ENCODE assay signal across 18 cellular contexts in the genomic region with DNA sequence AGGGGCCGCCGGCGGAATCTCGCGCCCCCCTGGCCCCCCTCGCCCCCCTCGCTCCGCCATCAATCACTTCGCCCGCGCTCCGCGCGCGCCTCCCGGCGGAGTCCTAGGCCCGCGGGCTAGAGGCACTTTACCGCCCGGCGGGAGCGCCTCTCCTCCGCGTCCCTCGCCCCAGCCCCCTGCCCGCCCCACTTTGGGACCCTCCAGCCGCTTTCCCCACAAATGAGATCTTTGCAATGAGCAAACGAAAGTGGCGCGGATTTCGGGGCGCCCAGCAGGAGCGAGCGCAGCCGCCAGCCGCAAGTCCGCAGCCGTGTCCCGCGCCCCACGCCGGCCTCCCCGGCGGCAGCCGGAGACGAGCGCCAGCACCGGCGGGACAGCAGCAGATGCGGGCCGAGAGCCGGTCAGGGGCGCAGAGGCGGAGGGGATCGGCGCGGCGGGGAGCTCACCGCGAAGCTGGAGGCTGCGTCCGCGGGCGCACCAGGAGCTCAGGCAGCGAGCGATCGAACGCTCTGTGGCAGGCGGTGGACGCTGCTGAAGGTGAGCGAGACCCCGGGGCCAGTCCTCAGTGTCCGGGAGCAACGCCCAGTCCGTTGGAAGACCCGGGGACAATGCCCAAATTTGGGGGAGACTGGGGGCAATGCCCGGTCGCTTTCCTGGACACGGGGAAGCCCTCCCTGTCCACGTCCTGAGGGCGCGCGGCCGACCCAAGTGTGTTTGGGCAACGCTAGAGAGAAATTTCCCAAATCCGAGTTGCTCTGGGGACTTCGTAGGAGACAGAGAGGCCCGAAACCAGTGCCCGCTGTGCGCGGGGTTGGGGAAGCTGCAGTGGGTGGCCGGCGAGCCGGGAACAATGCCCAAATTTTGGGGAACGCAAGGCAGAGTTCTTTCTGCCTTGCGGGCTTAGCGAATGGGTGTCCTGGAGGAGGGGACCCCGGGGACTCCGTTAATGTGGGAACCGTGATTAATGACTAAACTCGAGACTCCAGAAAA. TPM values are rescaled to one million over a fixed set of nuclear protein-coding genes. Genes with fewer than 3 reads are reported as not detected.
DNase-seq lines count a peak whose midpoint lies in the region; ATAC-seq, FAIRE-seq and TF ChIP-seq lines count a peak whose summit lies in the region.
"Had no signal": no experiment of that assay in that cellular context is flagged by ENCODE, and none has a peak within 500 bp of the region (broad histone marks: within the 10 kb centered on the region; RNA-seq: fewer than 3 reads in every experiment).

No MANE protein-coding gene starts in this region.

- peak overlapping the region in 7 of 12 donors; percentile 14 to 56 (median 34) for H3K4me3 ChIP-seq in heart left ventricle
- peak overlapping the region in 1 of 2 donors; percentile 32 for H3K4me3 ChIP-seq in right atrium auricular region
- H3K4me3 ChIP-seq in endothelial cell of umbilical vein (replicated peaks in 1 of 3; ENCODE audit: insufficient read depth in 1 of 3, low read depth in 1 of 3, low read length in 3 of 3) = no peak overlapping the region
- peak overlapping the region; percentile 14 for H3K4me3 ChIP-seq in urinary bladder (ENCODE audit: low read depth, low read length)
- H3K4me3 ChIP-seq in MM.1S (ENCODE audit: low read length) = no peak overlapping the region

- H3K79me2 ChIP-seq in endothelial cell of umbilical vein (ENCODE audit: control insufficient read depth, insufficient read depth, low read length) = no peaks in the 10 kb centered on the region
- no peaks in the 10 kb centered on the region for H3K79me2 ChIP-seq in MM.1S (ENCODE audit: low read length)

- TF ChIP-seq POLR2A in heart left ventricle (IDR thresholded peaks at IDR 0.05) = no peak
- TF ChIP-seq POLR2A in endothelial cell of umbilical vein (IDR thresholded peaks at IDR 0.05; ENCODE audit: low read depth, low read length) = no peak

- peaks cover 47 to 92% (median 75%) of the 10 kb centered on the region in 9 donors for H3K27me3 ChIP-seq in heart left ventricle
- H3K27me3 ChIP-seq in right atrium auricular region = peaks cover 20 to 51% of the 10 kb centered on the region in 2 donors
- H3K27me3 ChIP-seq in endothelial cell of umbilical vein (ENCODE audit: control insufficient read depth in 2 of 2, insufficient read depth in 2 of 2, low read length in 2 of 2) = peaks cover 42 to 70% of the 10 kb centered on the region in 2 experiments
- H3K27me3 ChIP-seq in MM.1S (replicated peaks; ENCODE audit: insufficient read depth, low read length) = peaks cover 80% of the 10 kb centered on the region

- peak overlapping the region; percentile 96 to 99 (median 98) for H3K27ac Mint-ChIP-seq in nephron
- H3K27ac Mint-ChIP-seq: T-cell had no signal

- H3K9me3 Mint-ChIP-seq in nephron = no peaks in the 10 kb centered on the region
- H3K9me3 Mint-ChIP-seq: T-cell had no signal

- H3K4me1 ChIP-seq in heart left ventricle (peaks cover 0 to 56% (median 12%) of the 10 kb centered on the region in 12 donors), right atrium auricular region (peaks cover 0 to 40% of the 10 kb centered on the region in 2 donors), endothelial cell of umbilical vein (ENCODE audit: control insufficient read depth, extremely low read depth, insufficient read depth, low read length) (peaks cover 3% of the 10 kb centered on the region), urinary bladder (ENCODE audit: insufficient read depth) (peaks cover 2% of the 10 kb centered on the region), MM.1S (ENCODE audit: low read length) (no peaks in the 10 kb centered on the region)

- dilution Hi-C loops in endothelial cell of umbilical vein (cut with MboI; ENCODE audit: extremely low pct_ligation_motif_present, low sequenced_read_pairs) = no loop called here

- H3K27ac ChIP-seq in heart left ventricle (peak overlapping the region in 1 of 12 donors; percentile 23), right atrium auricular region (no peak overlapping the region), endothelial cell of umbilical vein (ENCODE audit: insufficient read depth, low read depth, low read length) (no peak overlapping the region), urinary bladder (ENCODE audit: low read depth) (no peak overlapping the region), MM.1S (ENCODE audit: low read length) (no peak overlapping the region)
- H3K27ac ChIP-seq: tibial nerve had no signal

- H3K4me1 Mint-ChIP-seq in nephron = peaks cover 17% of the 10 kb centered on the region

- POLR2A ChIA-PET in endothelial cell of umbilical vein (lab: Charles Lee) = no interaction called here

- H3K9me3 ChIP-seq in heart left ventricle = no peaks in the 10 kb centered on the region
- H3K9me3 ChIP-seq in right atrium auricular region = no peaks in the 10 kb centered on the region
- no peaks in the 10 kb centered on the region for H3K9me3 ChIP-seq in endothelial cell of umbilical vein (replicated peaks; ENCODE audit: control insufficient read depth, insufficient read depth, low read length)
- H3K9me3 ChIP-seq in MM.1S (replicated peaks; ENCODE audit: insufficient read depth, low read length) = no peaks in the 10 kb centered on the region
- H3K9me3 ChIP-seq: tibial nerve had no signal

- H4K20me1 ChIP-seq in endothelial cell of umbilical vein (replicated peaks; ENCODE audit: control insufficient read depth, extremely low read depth, insufficient read depth, low read length) (no peaks in the 10 kb centered on the region), MM.1S (ENCODE audit: insufficient read depth, low read length) (no peaks in the 10 kb centered on the region)

- intact Hi-C loops in heart left ventricle (cut with DNase I) (loop anchor here in 2 of 10 donors (10.0 kb wide), 1 partner anchor 256 kb away; no protein-coding TSS in a partner anchor), endothelial cell of umbilical vein (cut with micrococcal nuclease) (no loop called here)

- peak overlapping the region; percentile 85 to 93 (median 92) for H3K4me3 Mint-ChIP-seq in nephron

- no peaks in the 10 kb centered on the region for H3F3A ChIP-seq in MM.1S (ENCODE audit: insufficient read depth, low read length)

- no peak for FAIRE-seq in endothelial cell of umbilical vein (lab: Jason Lieb, UNC)
- FAIRE-seq: H54 had no signal

- no TSS peak for BruUV-seq in endothelial cell of umbilical vein (replicated peaks; lab: Mats Ljungman, UMichigan)

- no peak overlapping the region for H3K4me2 ChIP-seq in endothelial cell of umbilical vein (ENCODE audit: insufficient read depth, low read length)
- H3K4me2 ChIP-seq in MM.1S (ENCODE audit: low read depth, low read length) = no peak overlapping the region

- H3K9ac ChIP-seq in endothelial cell of umbilical vein (replicated peaks; ENCODE audit: extremely low read depth, insufficient read depth, low read length) (no peak overlapping the region), MM.1S (ENCODE audit: low read length) (no peak overlapping the region)

- no peaks in the 10 kb centered on the region for H3K9me1 ChIP-seq in endothelial cell of umbilical vein (replicated peaks; ENCODE audit: control insufficient read depth, extremely low read depth, insufficient read depth, low read length)

- H2AFZ ChIP-seq in endothelial cell of umbilical vein (ENCODE audit: low read depth, low read length) (no peak overlapping the region), MM.1S (ENCODE audit: low read length) (no peak overlapping the region)

- peaks cover 84% of the 10 kb centered on the region for H3K27me3 Mint-ChIP-seq in nephron (ENCODE audit: low read depth)

- H3K36me3 ChIP-seq in heart left ventricle (no peaks in the 10 kb centered on the region), right atrium auricular region (no peaks in the 10 kb centered on the region), endothelial cell of umbilical vein (ENCODE audit: control insufficient read depth in 2 of 2, extremely low read depth in 1 of 2, insufficient read depth in 2 of 2, low read length in 2 of 2) (no peaks in the 10 kb centered on the region), urinary bladder (ENCODE audit: insufficient read depth) (no peaks in the 10 kb centered on the region), MM.1S (replicated peaks; ENCODE audit: insufficient read depth, low read length) (no peaks in the 10 kb centered on the region)
- H3K36me3 ChIP-seq: tibial nerve had no signal

- no peak for ATAC-seq in heart left ventricle
- ATAC-seq: T-cell had no signal

- H3K36me3 Mint-ChIP-seq in nephron (ENCODE audit: low read depth) = peaks cover 14% of the 10 kb centered on the region
- H3K36me3 Mint-ChIP-seq: T-cell had no signal

- CTCF ChIA-PET in endothelial cell of umbilical vein (lab: Charles Lee) = interaction anchor here (0.9 to 5.9 kb wide), 7 partner anchors 11 to 258 kb away, joined by 3 to 64 read pairs (median 4); no protein-coding TSS in a partner anchor

- H3K9me2 ChIP-seq in MM.1S (replicated peaks; ENCODE audit: insufficient read depth, low read length) = no peaks in the 10 kb centered on the region

- TF ChIP-seq CTCF in heart left ventricle (IDR thresholded peaks at IDR 0.05) (peak in 3 of 12 donors; percentile 3 to 6 (median 6)), right atrium auricular region (IDR thresholded peaks at IDR 0.05) (no peak), endothelial cell of umbilical vein (IDR thresholded peaks at IDR 0.05; ENCODE audit: extremely low read depth in 1 of 2, insufficient read depth in 1 of 2, low read depth in 1 of 2, low read length in 2 of 2) (no peak), nephron (IDR thresholded peaks at IDR 0.05; ENCODE audit: unreplicated experiment in 3 of 3) (no peak), MM.1S (IDR thresholded peaks at IDR 0.05; ENCODE audit: low read length) (no peak)

- DNase-seq in heart left ventricle (peak in 3 of 5 donors; percentile 15 to 62 (median 25)), right atrium auricular region (ENCODE audit: low spot score) (no peak), endothelial cell of umbilical vein (ENCODE audit: low read depth, low spot score) (no peak), T-helper 9 cell (no peak), dedifferentiated amniotic fluid mesenchymal stem cell (ENCODE audit: extremely low spot score) (no peak), MM.1S (no peak)
- DNase-seq: activated CD4-positive, alpha-beta T cell treated with anti-CD3 and anti-CD28 coated beads for 1 hour; AML-193; Karpas-422; NCI-H1694 treated with DMSO at 0.1 percent for 48 hours; NCI-H510A treated with DMSO at 0.1 percent for 48 hours; T-cell had no signal

- WGBS in heart left ventricle, 4 donors = 8 to 18% (median 14%) methylated on average over 51 to 102 of the region's 102 CpGs
- WGBS in urinary bladder = 8% methylated on average over 102 of the region's 102 CpGs

RNA-seq across cellular contexts. Expression of gene IGF2, which starts 1.5 kb away (rescaled TPM):
- total RNA-seq in heart left ventricle = 100 to 1,000 TPM in 5 of 9 donors, 10 to 100 TPM in 4; 61.9 to 175 (median 102) TPM
- 10 to 100 TPM; 48.9 to 56.3 TPM for polyA plus RNA-seq in heart left ventricle
- total RNA-seq in right atrium auricular region = 10 to 100 TPM; 43.2 to 61.9 TPM
- 21.0 and 34.1 TPM in 2 replicates for total RNA-seq in endothelial cell of umbilical vein
- 4.3 and 5.7 TPM in 2 replicates for polyA plus RNA-seq in endothelial cell of umbilical vein
- polyA plus RNA-seq in endothelial cell of umbilical vein (2011; cell fraction: cytosol; rRNA removed) = 4.0 and 5.9 TPM in 2 replicates
- polyA plus RNA-seq in endothelial cell of umbilical vein (2011; cell fraction: nucleus; rRNA removed) = 1.2 and 1.4 TPM in 2 replicates
- 10.6 and 78.9 TPM in 2 replicates for polyA plus RNA-seq in endothelial cell of umbilical vein (2012)
- 3.0 and 7.7 TPM in 2 replicates for polyA minus RNA-seq in endothelial cell of umbilical vein
- not detected for polyA minus RNA-seq in endothelial cell of umbilical vein (2011; cell fraction: cytosol; rRNA and poly(A)+ RNA removed)
- polyA minus RNA-seq in endothelial cell of umbilical vein (2011; cell fraction: nucleus; rRNA and poly(A)+ RNA removed) = 0.38 and 1.0 TPM in 2 replicates
- total RNA-seq in urinary bladder = 362 TPM
- 86.5 TPM for polyA plus RNA-seq in urinary bladder

RNA-seq across cellular contexts. Expression of gene INS, which starts 20.3 kb away (rescaled TPM):
- total RNA-seq in heart left ventricle (under 1 TPM in 1 of 9 donors, not detected in 8; 0.67 TPM), right atrium auricular region (not detected), endothelial cell of umbilical vein (not detected in 2 replicates), urinary bladder (not detected)
- polyA plus RNA-seq in heart left ventricle (1 to 10 TPM in 1 of 2 donors, not detected in 1; 1.8 TPM), endothelial cell of umbilical vein (not detected in 2 replicates), urinary bladder (0.30 TPM)
- not detected in 2 replicates for polyA plus RNA-seq in endothelial cell of umbilical vein (2011; cell fraction: cytosol; rRNA removed)
- not detected in 2 replicates for polyA plus RNA-seq in endothelial cell of umbilical vein (2011; cell fraction: nucleus; rRNA removed)
- polyA plus RNA-seq in endothelial cell of umbilical vein (2012) = not detected in 2 replicates
- polyA minus RNA-seq in endothelial cell of umbilical vein = not detected in 2 replicates
- not detected for polyA minus RNA-seq in endothelial cell of umbilical vein (2011; cell fraction: cytosol; rRNA and poly(A)+ RNA removed)
- not detected in 2 replicates for polyA minus RNA-seq in endothelial cell of umbilical vein (2011; cell fraction: nucleus; rRNA and poly(A)+ RNA removed)
- total RNA-seq: kidney epithelial cell, osteoblast had no signal

RNA-seq across cellular contexts. Expression of gene TH, which starts 30.9 kb away (rescaled TPM):
- not detected for total RNA-seq in heart left ventricle
- polyA plus RNA-seq in heart left ventricle = under 1 TPM in 1 of 2 donors, not detected in 1; 0.08 TPM
- not detected for total RNA-seq in right atrium auricular region
- total RNA-seq in endothelial cell of umbilical vein = not detected in 2 replicates
- polyA plus RNA-seq in endothelial cell of umbilical vein = not detected in 2 replicates
- polyA plus RNA-seq in endothelial cell of umbilical vein (2011; cell fraction: cytosol; rRNA removed) = not detected in 2 replicates
- not detected in 2 replicates for polyA plus RNA-seq in endothelial cell of umbilical vein (2011; cell fraction: nucleus; rRNA removed)
- polyA plus RNA-seq in endothelial cell of umbilical vein (2012) = not detected in 2 replicates
- not detected in 2 replicates for polyA minus RNA-seq in endothelial cell of umbilical vein
- polyA minus RNA-seq in endothelial cell of umbilical vein (2011; cell fraction: cytosol; rRNA and poly(A)+ RNA removed) = not detected
- polyA minus RNA-seq in endothelial cell of umbilical vein (2011; cell fraction: nucleus; rRNA and poly(A)+ RNA removed) = not detected in 2 replicates
- 1.6 TPM for total RNA-seq in urinary bladder
- polyA plus RNA-seq in urinary bladder = 3.6 TPM
- total RNA-seq: kidney epithelial cell, osteoblast, T-cell had no signal

Comparison
In these comparisons a context has a peak if more than half of its experiments do, and no peak if none do; other contexts are left out.
1. DNase-seq: peak in heart left ventricle (3 of 5); none in right atrium auricular region (single experiment), endothelial cell of umbilical vein (single experiment), T-helper 9 cell (single experiment), dedifferentiated amniotic fluid mesenchymal stem cell (single experiment) and MM.1S (single experiment).
2. H3K4me3 ChIP-seq: peak in heart left ventricle (7 of 12) and urinary bladder (single experiment); none in endothelial cell of umbilical vein (0 of 3) and MM.1S (single experiment).